ENCODE assay signal across 29 cellular contexts in the genomic region with DNA sequence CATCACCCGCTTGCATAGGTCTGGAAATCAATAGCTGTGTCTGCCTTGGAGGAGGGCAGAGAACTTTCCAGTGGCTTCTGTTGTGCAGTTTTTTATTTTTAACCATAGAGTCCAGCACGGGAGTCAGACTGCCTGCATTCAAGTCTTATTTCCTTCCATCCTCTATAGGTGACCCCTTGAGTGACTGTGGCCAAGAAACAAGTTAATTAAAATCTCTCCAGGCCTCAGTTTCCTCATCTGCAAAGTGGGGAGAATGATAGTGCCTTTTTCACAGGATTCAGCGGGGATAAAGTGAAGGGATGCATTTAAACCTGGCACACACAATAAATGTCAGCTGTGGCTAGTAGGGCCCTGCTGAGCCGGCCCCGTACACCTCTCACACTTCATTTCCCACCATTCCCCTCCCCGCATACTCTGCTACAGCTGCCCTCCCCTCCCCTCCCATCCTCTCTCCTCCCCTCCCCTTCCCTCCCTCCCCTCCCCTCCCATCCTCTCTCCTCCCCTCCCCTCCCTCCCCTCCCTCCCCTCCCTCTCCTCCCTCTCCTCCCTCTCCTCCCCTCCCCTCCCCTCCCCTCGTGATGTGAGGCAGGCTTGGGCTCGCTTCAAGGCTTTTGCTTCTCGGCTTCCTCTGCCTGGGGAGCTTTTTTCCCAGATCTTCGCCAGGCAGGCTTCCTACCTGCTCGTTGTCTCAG.
A peak's percentile ranks its signal among the peaks of the same experiment; 100 is the strongest.
DNase-seq lines count a peak whose midpoint lies in the region; ATAC-seq and TF ChIP-seq lines count a peak whose summit lies in the region.
"Had no signal": no experiment of that assay in that cellular context is flagged by ENCODE, and none has a peak within 500 bp of the region (broad histone marks: within the 10 kb centered on the region; RNA-seq: fewer than 3 reads in every experiment).

No MANE protein-coding gene starts in this region.

- peak overlapping the region; percentile 52 for H3K27ac ChIP-seq in RWPE1
- H3K27ac ChIP-seq in mesendoderm (ENCODE audit: low read depth, low read length), result no peak overlapping the region
- peak overlapping the region in 3 of 4 donors; percentile 22 to 53 (median 52) for H3K27ac ChIP-seq in transverse colon
- no peak overlapping the region for H3K27ac ChIP-seq in tibial nerve
- H3K27ac ChIP-seq: dorsolateral prefrontal cortex, HL-60 had no signal

- H3K4me1 ChIP-seq in mesendoderm (ENCODE audit: control insufficient read depth, low read depth, low read length) (no peaks in the 10 kb centered on the region), transverse colon (peaks cover 0 to 6% (median 2%) of the 10 kb centered on the region in 4 donors), tibial nerve (no peaks in the 10 kb centered on the region)
- H3K4me1 ChIP-seq: Caco-2 had no signal

- H3K36me3 ChIP-seq in mesendoderm (ENCODE audit: control insufficient read depth, insufficient read depth, low read length) (no peaks in the 10 kb centered on the region), transverse colon (no peaks in the 10 kb centered on the region), tibial nerve (no peaks in the 10 kb centered on the region)

- no peak overlapping the region for H3K56ac ChIP-seq in mesendoderm (ENCODE audit: low read length)

- H3K79me1 ChIP-seq in mesendoderm (ENCODE audit: low read length), result no peaks in the 10 kb centered on the region

- no peaks in the 10 kb centered on the region for H3K79me2 ChIP-seq in mesendoderm (ENCODE audit: control insufficient read depth, insufficient read depth, low read length)

- no peak for TF ChIP-seq CTCF in RWPE1 (conservative IDR thresholded peaks at IDR 0.05; ENCODE audit: low read depth)
- no peak for TF ChIP-seq CTCF in transverse colon (IDR thresholded peaks at IDR 0.05)
- TF ChIP-seq CTCF in tibial nerve (IDR thresholded peaks at IDR 0.05), result no peak

- CTCF ChIA-PET in activated CD4-positive, alpha-beta T cell treated with anti-CD3 and anti-CD28 coated beads for 36 hours (lab: Charles Lee), result no interaction called here
- CTCF ChIA-PET in RWPE1 (lab: Yijun Ruan, JAX), result interaction anchor here (0.7 kb wide), 1 partner anchor 74 kb away, joined by 3 read pairs; no protein-coding TSS in a partner anchor

- DNase-seq in activated CD4-positive, alpha-beta T cell treated with anti-CD3 and anti-CD28 coated beads for 36 hours, result no peak
- DNase-seq in activated CD4-positive, alpha-beta T cell treated with anti-CD3 and anti-CD28 coated beads, Interleukin-2, amount 50 U/mL, for 4 hours, result no peak
- DNase-seq in RWPE1 (ENCODE audit: low spot score) (no peak), mesendoderm (peak; percentile 26), transverse colon (no peak), tibial nerve (ENCODE audit: low spot score in 2 of 2) (no peak), HPDE6-E6E7 (ENCODE audit: extremely low spot score) (no peak)
- DNase-seq: activated CD4-positive, alpha-beta T cell treated with anti-CD3 and anti-CD28 coated beads for 48 hours; activated gamma-delta T cell treated with Interleukin-2 at 50 U/mL for 16 hours; aorta; Caco-2; central memory CD4-positive, alpha-beta T cell; dorsolateral prefrontal cortex; hypothalamus; natural killer cell; NCI-H1436 treated with DMSO at 0.1 percent for 48 hours; NCI-H774; SHP77 treated with DMSO at 0.1 percent for 48 hours; stimulated activated CD4-positive, alpha-beta T cell treated with anti-CD3 and anti-CD28 coated beads, Interleukin-2, amount 100 ng/mL, for 24 hours; stimulated activated naive B cell treated with anti-CD40 and anti-IgM and Interleukin-4, amounts not matched to agents 10 μg/mL and 1 μg/mL and 100 μg/mL, for 72 hours; T-helper 1 cell had no signal

- no peak overlapping the region for H2BK15ac ChIP-seq in mesendoderm (replicated peaks; ENCODE audit: low read depth)

- H3K4ac ChIP-seq in mesendoderm (ENCODE audit: low read depth, low read length), result no peak overlapping the region

- no peaks in the 10 kb centered on the region for H3K36me3 Mint-ChIP-seq in activated CD4-positive, alpha-beta T cell treated with anti-CD3 and anti-CD28 coated beads for 36 hours (ENCODE audit: low read depth)
- H3K36me3 Mint-ChIP-seq: IgD-negative memory B cell; memory B cell; natural killer cell; stimulated activated naive B cell treated with anti-CD40 and anti-IgM and Interleukin-4, amounts not matched to agents 10 μg/mL and 1 μg/mL and 100 μg/mL, for 72 hours; type B pancreatic cell had no signal

- H4K8ac ChIP-seq in mesendoderm (ENCODE audit: low read depth, low read length), result no peak overlapping the region

- H2BK5ac ChIP-seq in mesendoderm (ENCODE audit: low read length), result no peak overlapping the region

- peak overlapping the region; percentile 10 for H3K4me3 Mint-ChIP-seq in activated CD4-positive, alpha-beta T cell treated with anti-CD3 and anti-CD28 coated beads for 36 hours
- H3K4me3 Mint-ChIP-seq: B cell; HFFc6; IgD-negative memory B cell; memory B cell; natural killer cell; stimulated activated naive B cell treated with anti-CD40 and anti-IgM and Interleukin-4, amounts not matched to agents 10 μg/mL and 1 μg/mL and 100 μg/mL, for 72 hours; type B pancreatic cell had no signal

- H3K9me3 ChIP-seq in transverse colon (no peaks in the 10 kb centered on the region), tibial nerve (no peaks in the 10 kb centered on the region)
- H3K9me3 ChIP-seq: Caco-2 had no signal

- POLR2A ChIA-PET in activated CD4-positive, alpha-beta T cell treated with anti-CD3 and anti-CD28 coated beads for 36 hours (lab: Charles Lee), result no interaction called here
- POLR2A ChIA-PET in RWPE1 (lab: Yijun Ruan, JAX; ENCODE audit: low non-redundant PET), result no interaction called here

- H3K9ac ChIP-seq in mesendoderm (ENCODE audit: low read length), result no peak overlapping the region

- no peaks in the 10 kb centered on the region for H3K27me3 ChIP-seq in mesendoderm (ENCODE audit: insufficient read depth, low read length, poor library complexity)
- no peaks in the 10 kb centered on the region for H3K27me3 ChIP-seq in transverse colon
- no peaks in the 10 kb centered on the region for H3K27me3 ChIP-seq in tibial nerve

- no peaks in the 10 kb centered on the region for H3K9me3 Mint-ChIP-seq in activated CD4-positive, alpha-beta T cell treated with anti-CD3 and anti-CD28 coated beads for 36 hours (ENCODE audit: low read depth)
- H3K9me3 Mint-ChIP-seq: HFFc6; natural killer cell; stimulated activated naive B cell treated with anti-CD40 and anti-IgM and Interleukin-4, amounts not matched to agents 10 μg/mL and 1 μg/mL and 100 μg/mL, for 72 hours; type B pancreatic cell had no signal

- no CpG with 5 or more reads among the region's 11 CpGs for WGBS in mesendoderm (ENCODE audit: extremely low coverage, insufficient coverage, low lambda C conversion rate)
- WGBS in transverse colon (ENCODE audit: low coverage in 1 of 2), 2 donors, result 72 to 90% methylated on average over 2 to 11 of the region's 11 CpGs
- 63 to 67% methylated on average over 11 of the region's 11 CpGs for WGBS in tibial nerve, 2 donors

- no peak for ATAC-seq in activated CD4-positive, alpha-beta T cell treated with anti-CD3 and anti-CD28 coated beads for 36 hours
- no peak for ATAC-seq in HG03565 (IDR thresholded peaks at IDR 0.05; ENCODE audit: unreplicated experiment)
- ATAC-seq: natural killer cell; stimulated activated naive B cell treated with anti-CD40 and anti-IgM and Interleukin-4, amounts not matched to agents 10 μg/mL and 1 μg/mL and 100 μg/mL, for 72 hours had no signal

- H3K4me3 ChIP-seq in mesendoderm (ENCODE audit: low read length), result no peak overlapping the region
- H3K4me3 ChIP-seq in transverse colon, result no peak overlapping the region
- no peak overlapping the region for H3K4me3 ChIP-seq in tibial nerve
- H3K4me3 ChIP-seq: dorsolateral prefrontal cortex had no signal

- no peak overlapping the region for H3K23ac ChIP-seq in mesendoderm (ENCODE audit: low read length)

- H2BK120ac ChIP-seq in mesendoderm (ENCODE audit: low read depth, low read length), result no peak overlapping the region

- no peak overlapping the region for H3K27ac Mint-ChIP-seq in activated CD4-positive, alpha-beta T cell treated with anti-CD3 and anti-CD28 coated beads for 36 hours
- H3K27ac Mint-ChIP-seq: B cell; HFFc6; IgD-negative memory B cell; memory B cell; natural killer cell; progenitor cell of endocrine pancreas; stimulated activated naive B cell treated with anti-CD40 and anti-IgM and Interleukin-4, amounts not matched to agents 10 μg/mL and 1 μg/mL and 100 μg/mL, for 72 hours; type B pancreatic cell had no signal

- in situ Hi-C loops in transverse colon (cut with MboI; ENCODE audit: low pct_ligation_motif_present in 1 of 4, low pct_unique_long_range_greater_than_20kb in 1 of 4, low sequenced_read_pairs in 3 of 4), result no loop called here

- peaks cover 14% of the 10 kb centered on the region for H3K4me1 Mint-ChIP-seq in activated CD4-positive, alpha-beta T cell treated with anti-CD3 and anti-CD28 coated beads for 36 hours
- H3K4me1 Mint-ChIP-seq: B cell; IgD-negative memory B cell; natural killer cell; stimulated activated naive B cell treated with anti-CD40 and anti-IgM and Interleukin-4, amounts not matched to agents 10 μg/mL and 1 μg/mL and 100 μg/mL, for 72 hours had no signal

- no peak overlapping the region for H3K4me2 ChIP-seq in mesendoderm (ENCODE audit: low read length)

- no peak overlapping the region for H2AK5ac ChIP-seq in mesendoderm (ENCODE audit: low read length)

- TF ChIP-seq POLR2A in transverse colon (IDR thresholded peaks at IDR 0.05), result no peak
- no peak for TF ChIP-seq POLR2A in tibial nerve (IDR thresholded peaks at IDR 0.05)

- no peak overlapping the region for H4K5ac ChIP-seq in mesendoderm (ENCODE audit: low read length)

- no peak overlapping the region for H3K18ac ChIP-seq in mesendoderm (ENCODE audit: low read length)

- peaks cover 3% of the 10 kb centered on the region for H3K27me3 Mint-ChIP-seq in activated CD4-positive, alpha-beta T cell treated with anti-CD3 and anti-CD28 coated beads for 36 hours

- TF ChIP-seq EP300 in transverse colon (IDR thresholded peaks at IDR 0.05; ENCODE audit: low read depth) (no peak), tibial nerve (IDR thresholded peaks at IDR 0.05) (no peak)

- intact Hi-C loops in activated CD4-positive, alpha-beta T cell treated with anti-CD3 and anti-CD28 coated beads for 36 hours (cut with DNase I, micrococcal nuclease), result no loop called here
- intact Hi-C loops in transverse colon (cut with DNase I; ENCODE audit: low total_unique reads), result no loop called here

Comparison
In these comparisons a context has a peak if more than half of its experiments do, and no peak if none do; other contexts are left out.
1. H3K27ac ChIP-seq: peak in RWPE1 (single experiment) and transverse colon (3 of 4); none in mesendoderm (single experiment) and tibial nerve (0 of 4).